In the genomic region with DNA sequence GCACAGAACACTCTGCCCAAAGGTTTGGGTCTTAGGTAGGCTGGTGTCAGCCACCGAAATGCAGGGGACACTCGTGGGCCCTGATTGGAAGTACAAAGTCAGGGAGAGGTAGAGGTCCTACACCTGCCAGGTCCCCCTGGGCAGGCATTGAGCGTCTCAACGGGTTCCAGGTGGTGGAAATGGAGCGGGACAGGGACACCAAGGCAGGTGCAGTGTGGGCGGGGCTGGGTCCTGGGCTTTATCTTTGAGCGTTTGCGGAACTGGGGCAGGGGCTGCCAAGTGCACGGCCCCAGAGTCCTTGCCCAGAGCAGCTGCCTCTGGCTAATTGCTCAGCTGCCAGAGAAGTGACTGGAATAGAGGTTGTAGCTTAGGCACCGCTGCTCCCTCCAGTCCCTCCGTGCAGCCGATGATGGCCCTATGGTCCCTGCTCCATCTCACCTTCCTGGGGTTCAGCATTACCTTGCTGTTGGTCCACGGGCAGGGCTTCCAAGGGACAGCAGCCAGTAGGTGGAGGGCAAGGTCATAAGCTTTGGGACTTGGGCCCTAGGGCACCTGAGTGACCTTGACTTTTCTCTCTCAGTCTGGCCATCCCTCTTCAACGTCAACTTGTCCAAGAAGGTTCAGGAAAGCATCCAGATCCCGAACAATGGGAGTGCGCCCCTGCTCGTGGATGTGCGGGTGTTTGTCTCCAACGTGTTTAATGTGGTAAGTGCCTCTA, we compare ENCODE assay signal across 1 cellular context.
A peak's percentile ranks its signal among the peaks of the same experiment; 100 is the strongest.
TF ChIP-seq lines count a peak whose summit lies in the region.

Gene ZACN (plus strand): TSS at position 324 of the 718 bp plus-strand sequence. CDS start 83 bp downstream, at position 407.

TF ChIP-seq in K562, 482 proteins besides CTCF, POLR2A, EP300 and RAD21 (continued from another document):
- TF ChIP-seq, protein P1, sequence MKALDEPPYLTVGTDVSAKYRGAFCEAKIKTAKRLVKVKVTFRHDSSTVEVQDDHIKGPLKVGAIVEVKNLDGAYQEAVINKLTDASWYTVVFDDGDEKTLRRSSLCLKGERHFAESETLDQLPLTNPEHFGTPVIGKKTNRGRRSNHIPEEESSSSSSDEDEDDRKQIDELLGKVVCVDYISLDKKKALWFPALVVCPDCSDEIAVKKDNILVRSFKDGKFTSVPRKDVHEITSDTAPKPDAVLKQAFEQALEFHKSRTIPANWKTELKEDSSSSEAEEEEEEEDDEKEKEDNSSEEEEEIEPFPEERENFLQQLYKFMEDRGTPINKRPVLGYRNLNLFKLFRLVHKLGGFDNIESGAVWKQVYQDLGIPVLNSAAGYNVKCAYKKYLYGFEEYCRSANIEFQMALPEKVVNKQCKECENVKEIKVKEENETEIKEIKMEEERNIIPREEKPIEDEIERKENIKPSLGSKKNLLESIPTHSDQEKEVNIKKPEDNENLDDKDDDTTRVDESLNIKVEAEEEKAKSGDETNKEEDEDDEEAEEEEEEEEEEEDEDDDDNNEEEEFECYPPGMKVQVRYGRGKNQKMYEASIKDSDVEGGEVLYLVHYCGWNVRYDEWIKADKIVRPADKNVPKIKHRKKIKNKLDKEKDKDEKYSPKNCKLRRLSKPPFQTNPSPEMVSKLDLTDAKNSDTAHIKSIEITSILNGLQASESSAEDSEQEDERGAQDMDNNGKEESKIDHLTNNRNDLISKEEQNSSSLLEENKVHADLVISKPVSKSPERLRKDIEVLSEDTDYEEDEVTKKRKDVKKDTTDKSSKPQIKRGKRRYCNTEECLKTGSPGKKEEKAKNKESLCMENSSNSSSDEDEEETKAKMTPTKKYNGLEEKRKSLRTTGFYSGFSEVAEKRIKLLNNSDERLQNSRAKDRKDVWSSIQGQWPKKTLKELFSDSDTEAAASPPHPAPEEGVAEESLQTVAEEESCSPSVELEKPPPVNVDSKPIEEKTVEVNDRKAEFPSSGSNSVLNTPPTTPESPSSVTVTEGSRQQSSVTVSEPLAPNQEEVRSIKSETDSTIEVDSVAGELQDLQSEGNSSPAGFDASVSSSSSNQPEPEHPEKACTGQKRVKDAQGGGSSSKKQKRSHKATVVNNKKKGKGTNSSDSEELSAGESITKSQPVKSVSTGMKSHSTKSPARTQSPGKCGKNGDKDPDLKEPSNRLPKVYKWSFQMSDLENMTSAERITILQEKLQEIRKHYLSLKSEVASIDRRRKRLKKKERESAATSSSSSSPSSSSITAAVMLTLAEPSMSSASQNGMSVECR (CRISPR knock-in tag; IDR thresholded peaks at IDR 0.05) = peak; percentile 45; the same call in 1 of the 2 replicates
- TF ChIP-seq HEY1 (CRISPR knock-in tag; IDR thresholded peaks at IDR 0.05; ENCODE audit: borderline replicate concordance) (no peak), TEAD4 (IDR thresholded peaks at IDR 0.05; ENCODE audit: low read length) (no peak), TEAD4 (CRISPR knock-in tag; IDR thresholded peaks at IDR 0.05; ENCODE audit: borderline replicate concordance) (0 out of 2 replicates have a peak, but pooled peaks have one; percentile 29), POLR2G (IDR thresholded peaks at IDR 0.05; ENCODE audit: low read depth, low read length) (peak; percentile 69), PRPF4 (IDR thresholded peaks at IDR 0.05; ENCODE audit: insufficient read depth, low read depth, low read length, poor library complexity, severe bottlenecking) (no peak), CBX3 (IDR thresholded peaks at IDR 0.05; ENCODE audit: borderline replicate concordance in 1 of 2, low read length in 2 of 2) (no peak), POU5F1 (IDR thresholded peaks at IDR 0.05; ENCODE audit: borderline replicate concordance, low read depth, low read length, partially characterized antibody) (no peak), CC2D1A (IDR thresholded peaks at IDR 0.05) (no peak)
- TF ChIP-seq, protein P2, sequence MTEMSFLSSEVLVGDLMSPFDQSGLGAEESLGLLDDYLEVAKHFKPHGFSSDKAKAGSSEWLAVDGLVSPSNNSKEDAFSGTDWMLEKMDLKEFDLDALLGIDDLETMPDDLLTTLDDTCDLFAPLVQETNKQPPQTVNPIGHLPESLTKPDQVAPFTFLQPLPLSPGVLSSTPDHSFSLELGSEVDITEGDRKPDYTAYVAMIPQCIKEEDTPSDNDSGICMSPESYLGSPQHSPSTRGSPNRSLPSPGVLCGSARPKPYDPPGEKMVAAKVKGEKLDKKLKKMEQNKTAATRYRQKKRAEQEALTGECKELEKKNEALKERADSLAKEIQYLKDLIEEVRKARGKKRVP (CRISPR knock-in tag; IDR thresholded peaks at IDR 0.05) = no peak
